ENCODE assay signal across 2 cellular contexts in the genomic region with DNA sequence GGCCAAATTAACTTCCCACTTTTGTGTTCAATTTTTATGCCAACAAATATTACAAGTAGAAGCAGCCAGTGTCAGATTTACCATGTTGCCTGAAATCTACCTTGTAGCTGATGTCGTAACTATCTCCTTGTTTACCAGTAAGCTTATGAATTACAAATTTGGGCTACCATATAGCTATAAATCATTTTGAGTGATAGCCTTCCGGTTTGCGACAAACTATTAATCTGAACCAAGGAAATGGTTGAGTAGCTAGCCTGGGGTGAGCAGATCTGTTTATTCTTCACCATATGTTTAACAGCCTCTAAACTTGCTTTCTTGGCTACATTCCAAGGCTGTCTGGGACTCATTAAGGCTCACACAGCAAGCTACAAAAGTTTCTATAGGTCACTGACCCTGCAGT.
TF ChIP-seq lines count a peak whose summit lies in the region.

No MANE protein-coding gene starts in this region.

TF ChIP-seq in SK-N-SH, 30 proteins besides CTCF, POLR2A, EP300 and RAD21 (continued from another document):
- TF ChIP-seq MXI1 (IDR thresholded peaks at IDR 0.05; ENCODE audit: low read depth, low read length) (no peak), FOSL2 (IDR thresholded peaks at IDR 0.05; ENCODE audit: borderline replicate concordance, low read depth) (no peak)
- TF ChIP-seq, protein P1, sequence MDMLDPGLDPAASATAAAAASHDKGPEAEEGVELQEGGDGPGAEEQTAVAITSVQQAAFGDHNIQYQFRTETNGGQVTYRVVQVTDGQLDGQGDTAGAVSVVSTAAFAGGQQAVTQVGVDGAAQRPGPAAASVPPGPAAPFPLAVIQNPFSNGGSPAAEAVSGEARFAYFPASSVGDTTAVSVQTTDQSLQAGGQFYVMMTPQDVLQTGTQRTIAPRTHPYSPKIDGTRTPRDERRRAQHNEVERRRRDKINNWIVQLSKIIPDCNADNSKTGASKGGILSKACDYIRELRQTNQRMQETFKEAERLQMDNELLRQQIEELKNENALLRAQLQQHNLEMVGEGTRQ (IDR thresholded peaks at IDR 0.05; ENCODE audit: borderline replicate concordance, low read depth, low read length), result no peak

TF ChIP-seq in SK-N-SH treated with all-trans-retinoic acid at 6 μM for 48 hours, 23 proteins besides CTCF, POLR2A, EP300 and RAD21 (continued from another document):
- TF ChIP-seq, protein P2, sequence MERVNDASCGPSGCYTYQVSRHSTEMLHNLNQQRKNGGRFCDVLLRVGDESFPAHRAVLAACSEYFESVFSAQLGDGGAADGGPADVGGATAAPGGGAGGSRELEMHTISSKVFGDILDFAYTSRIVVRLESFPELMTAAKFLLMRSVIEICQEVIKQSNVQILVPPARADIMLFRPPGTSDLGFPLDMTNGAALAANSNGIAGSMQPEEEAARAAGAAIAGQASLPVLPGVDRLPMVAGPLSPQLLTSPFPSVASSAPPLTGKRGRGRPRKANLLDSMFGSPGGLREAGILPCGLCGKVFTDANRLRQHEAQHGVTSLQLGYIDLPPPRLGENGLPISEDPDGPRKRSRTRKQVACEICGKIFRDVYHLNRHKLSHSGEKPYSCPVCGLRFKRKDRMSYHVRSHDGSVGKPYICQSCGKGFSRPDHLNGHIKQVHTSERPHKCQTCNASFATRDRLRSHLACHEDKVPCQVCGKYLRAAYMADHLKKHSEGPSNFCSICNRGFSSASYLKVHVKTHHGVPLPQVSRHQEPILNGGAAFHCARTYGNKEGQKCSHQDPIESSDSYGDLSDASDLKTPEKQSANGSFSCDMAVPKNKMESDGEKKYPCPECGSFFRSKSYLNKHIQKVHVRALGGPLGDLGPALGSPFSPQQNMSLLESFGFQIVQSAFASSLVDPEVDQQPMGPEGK (CRISPR knock-in tag; IDR thresholded peaks at IDR 0.05; ENCODE audit: borderline replicate concordance), result no peak
- TF ChIP-seq BACH2 (CRISPR knock-in tag; IDR thresholded peaks at IDR 0.05; ENCODE audit: borderline replicate concordance) (no peak), GLIS3 (CRISPR knock-in tag; IDR thresholded peaks at IDR 0.05) (no peak), ZNF70 (CRISPR knock-in tag; IDR thresholded peaks at IDR 0.05) (no peak), TOX (CRISPR knock-in tag; IDR thresholded peaks at IDR 0.05; ENCODE audit: borderline replicate concordance) (no peak), RARB (CRISPR knock-in tag; IDR thresholded peaks at IDR 0.05) (no peak)
- TF ChIP-seq, protein P3, sequence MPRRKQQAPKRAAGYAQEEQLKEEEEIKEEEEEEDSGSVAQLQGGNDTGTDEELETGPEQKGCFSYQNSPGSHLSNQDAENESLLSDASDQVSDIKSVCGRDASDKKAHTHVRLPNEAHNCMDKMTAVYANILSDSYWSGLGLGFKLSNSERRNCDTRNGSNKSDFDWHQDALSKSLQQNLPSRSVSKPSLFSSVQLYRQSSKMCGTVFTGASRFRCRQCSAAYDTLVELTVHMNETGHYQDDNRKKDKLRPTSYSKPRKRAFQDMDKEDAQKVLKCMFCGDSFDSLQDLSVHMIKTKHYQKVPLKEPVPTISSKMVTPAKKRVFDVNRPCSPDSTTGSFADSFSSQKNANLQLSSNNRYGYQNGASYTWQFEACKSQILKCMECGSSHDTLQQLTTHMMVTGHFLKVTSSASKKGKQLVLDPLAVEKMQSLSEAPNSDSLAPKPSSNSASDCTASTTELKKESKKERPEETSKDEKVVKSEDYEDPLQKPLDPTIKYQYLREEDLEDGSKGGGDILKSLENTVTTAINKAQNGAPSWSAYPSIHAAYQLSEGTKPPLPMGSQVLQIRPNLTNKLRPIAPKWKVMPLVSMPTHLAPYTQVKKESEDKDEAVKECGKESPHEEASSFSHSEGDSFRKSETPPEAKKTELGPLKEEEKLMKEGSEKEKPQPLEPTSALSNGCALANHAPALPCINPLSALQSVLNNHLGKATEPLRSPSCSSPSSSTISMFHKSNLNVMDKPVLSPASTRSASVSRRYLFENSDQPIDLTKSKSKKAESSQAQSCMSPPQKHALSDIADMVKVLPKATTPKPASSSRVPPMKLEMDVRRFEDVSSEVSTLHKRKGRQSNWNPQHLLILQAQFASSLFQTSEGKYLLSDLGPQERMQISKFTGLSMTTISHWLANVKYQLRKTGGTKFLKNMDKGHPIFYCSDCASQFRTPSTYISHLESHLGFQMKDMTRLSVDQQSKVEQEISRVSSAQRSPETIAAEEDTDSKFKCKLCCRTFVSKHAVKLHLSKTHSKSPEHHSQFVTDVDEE (CRISPR knock-in tag; IDR thresholded peaks at IDR 0.05), result no peak
- TF ChIP-seq, protein P4, sequence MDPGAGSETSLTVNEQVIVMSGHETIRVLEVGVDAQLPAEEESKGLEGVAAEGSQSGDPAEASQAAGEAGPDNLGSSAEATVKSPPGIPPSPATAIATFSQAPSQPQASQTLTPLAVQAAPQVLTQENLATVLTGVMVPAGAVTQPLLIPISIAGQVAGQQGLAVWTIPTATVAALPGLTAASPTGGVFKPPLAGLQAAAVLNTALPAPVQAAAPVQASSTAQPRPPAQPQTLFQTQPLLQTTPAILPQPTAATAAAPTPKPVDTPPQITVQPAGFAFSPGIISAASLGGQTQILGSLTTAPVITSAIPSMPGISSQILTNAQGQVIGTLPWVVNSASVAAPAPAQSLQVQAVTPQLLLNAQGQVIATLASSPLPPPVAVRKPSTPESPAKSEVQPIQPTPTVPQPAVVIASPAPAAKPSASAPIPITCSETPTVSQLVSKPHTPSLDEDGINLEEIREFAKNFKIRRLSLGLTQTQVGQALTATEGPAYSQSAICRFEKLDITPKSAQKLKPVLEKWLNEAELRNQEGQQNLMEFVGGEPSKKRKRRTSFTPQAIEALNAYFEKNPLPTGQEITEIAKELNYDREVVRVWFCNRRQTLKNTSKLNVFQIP (CRISPR knock-in tag; IDR thresholded peaks at IDR 0.05; ENCODE audit: borderline replicate concordance, low read depth), result no peak
